ENCODE assay signal across 7 cellular contexts in the genomic region with DNA sequence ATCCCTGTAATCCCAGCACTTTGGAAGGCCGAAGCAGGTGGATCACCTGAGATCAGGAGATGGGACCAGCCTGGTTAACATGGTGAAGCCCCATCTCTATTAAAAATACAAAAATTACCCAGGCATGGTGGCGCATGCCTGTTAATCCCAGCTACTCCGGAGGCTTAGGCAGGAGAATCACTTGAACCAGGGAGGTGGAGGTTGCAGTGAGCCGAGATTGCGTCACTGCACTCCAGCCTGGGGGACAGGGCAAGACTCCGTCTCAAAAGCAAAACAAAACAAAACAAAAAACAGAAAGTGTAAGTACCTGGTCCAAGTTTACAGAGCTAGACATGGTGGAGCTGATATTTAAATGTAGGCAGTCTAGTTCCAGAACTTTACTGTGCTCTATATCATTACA.
A peak's percentile ranks its signal among the peaks of the same experiment; 100 is the strongest.
DNase-seq lines count a peak whose midpoint lies in the region; ATAC-seq, FAIRE-seq and TF ChIP-seq lines count a peak whose summit lies in the region.
"Not testable (repeated sequence)": the region's sequence is repeated elsewhere in the genome, so short reads cannot be mapped to it uniquely, and the experiment has no call there.

No MANE protein-coding gene starts in this region.

- intact Hi-C loops in CD8-positive, alpha-beta T cell (cut with DNase I, micrococcal nuclease) = loop anchor here in 1 of 2 experiments (10.0 kb wide), 1 partner anchor 153 kb away; no protein-coding TSS in a partner anchor
- intact Hi-C loops in activated CD4-positive, alpha-beta T cell treated with anti-CD3 and anti-CD28 coated beads for 36 hours (cut with DNase I, micrococcal nuclease); HepG2 (cut with micrococcal nuclease; ENCODE audit: unreplicated experiment): not testable (repeated sequence)

- H3K4me1 ChIP-seq in CD8-positive, alpha-beta T cell (ENCODE audit: insufficient read depth, low read length) = peaks cover 41% of the 10 kb centered on the region
- not testable (repeated sequence) for H3K4me1 ChIP-seq in HepG2 (ENCODE audit: insufficient read depth, low read length)

- H3K79me2 ChIP-seq in HepG2 (ENCODE audit: insufficient read depth, low read length) = peaks cover 53% of the 10 kb centered on the region

- H2AFZ ChIP-seq in HepG2 (ENCODE audit: low read length) = not testable (repeated sequence)

- H3K9ac ChIP-seq in HepG2 (ENCODE audit: insufficient read depth, low read depth, low read length) = not testable (repeated sequence)

- H3K27ac Mint-ChIP-seq in CD8-positive, alpha-beta T cell = peak overlapping the region; percentile 5
- peak overlapping the region; percentile 12 for H3K27ac Mint-ChIP-seq in activated CD4-positive, alpha-beta T cell treated with anti-CD3 and anti-CD28 coated beads for 36 hours
- peak overlapping the region; percentile 10 for H3K27ac Mint-ChIP-seq in activated T-cell treated with anti-CD3 and anti-CD28 coated beads, Interleukin-2, amount 50 U/mL, for 72 hours
- H3K27ac Mint-ChIP-seq in activated naive CD8-positive, alpha-beta T cell treated with anti-CD3 and anti-CD28 coated beads, Interleukin-2, amount 50 U/mL, for 24 hours = peak overlapping the region; percentile 67
- H3K27ac Mint-ChIP-seq in natural killer cell treated with Interleukin-12 subunit alpha and Interleukin-12 subunit beta and Interleukin-15 and Interleukin-18, amount 100 ng/mL, for 72 hours = peak overlapping the region; percentile 69 to 73

- not testable (repeated sequence) for H3K9me3 Mint-ChIP-seq in CD8-positive, alpha-beta T cell; activated CD4-positive, alpha-beta T cell treated with anti-CD3 and anti-CD28 coated beads for 36 hours (ENCODE audit: low read depth); activated T-cell treated with anti-CD3 and anti-CD28 coated beads, Interleukin-2, amount 50 U/mL, for 72 hours; activated naive CD8-positive, alpha-beta T cell treated with anti-CD3 and anti-CD28 coated beads, Interleukin-2, amount 50 U/mL, for 24 hours; natural killer cell treated with Interleukin-12 subunit alpha and Interleukin-12 subunit beta and Interleukin-15 and Interleukin-18, amount 100 ng/mL, for 72 hours

- not testable (repeated sequence) for TF ChIP-seq POLR2A in HepG2 (IDR thresholded peaks at IDR 0.05; ENCODE audit: insufficient read depth in 1 of 2, low read depth in 2 of 2, low read length in 2 of 2)

- not testable (repeated sequence) for H3K9me3 ChIP-seq in CD8-positive, alpha-beta T cell (ENCODE audit: low read length); KOPT-K1 (ENCODE audit: insufficient read depth, low read length, poor library complexity, severe bottlenecking); HepG2 (ENCODE audit: low read length)

- not testable (repeated sequence) for BruUV-seq in HepG2 (replicated peaks; lab: Mats Ljungman, UMichigan)

- not testable (repeated sequence) for DNase-seq in CD8-positive, alpha-beta T cell; activated CD4-positive, alpha-beta T cell treated with anti-CD3 and anti-CD28 coated beads for 36 hours; activated T-cell treated with anti-CD3 and anti-CD28 coated beads, Interleukin-2, amount 50 U/mL, for 72 hours; activated naive CD8-positive, alpha-beta T cell treated with anti-CD3 and anti-CD28 coated beads, Interleukin-2, amount 50 U/mL, for 24 hours; HepG2 (ENCODE audit: low spot score); natural killer cell treated with Interleukin-12 subunit alpha and Interleukin-12 subunit beta and Interleukin-15 and Interleukin-18, amount 100 ng/mL, for 72 hours (ENCODE audit: low spot score)

- CTCF ChIA-PET in CD8-positive, alpha-beta T cell (lab: Charles Lee) = interaction anchor here (1.0 to 4.8 kb wide), 7 partner anchors 18 to 159 kb away, joined by 3 to 26 read pairs (median 4); no protein-coding TSS in a partner anchor
- CTCF ChIA-PET in activated CD4-positive, alpha-beta T cell treated with anti-CD3 and anti-CD28 coated beads for 36 hours (lab: Charles Lee) = interaction anchor here (1.0 to 3.4 kb wide), 13 partner anchors 9 to 158 kb away, joined by 3 to 41 read pairs (median 4); a partner anchor contains a TSS
- CTCF ChIA-PET in HepG2 (lab: Yijun Ruan, JAX; ENCODE audit: low intra/inter-chr PET ratio, low total read pairs) = not testable (repeated sequence)

- in situ Hi-C loops in HepG2 (cut with HindIII; ENCODE audit: extremely low pct_ligation_motif_present, low pct_unique_long_range_greater_than_20kb) = loop anchor here (10.0 kb wide), 1 partner anchor 67 kb away; a partner anchor contains a TSS

- H3K27ac ChIP-seq in CD8-positive, alpha-beta T cell (ENCODE audit: low read depth, low read length); HepG2 (ENCODE audit: extremely low read length, insufficient read depth, low read length): not testable (repeated sequence)
- peak overlapping the region; percentile 16 for H3K27ac ChIP-seq in KOPT-K1 (ENCODE audit: low read depth, low read length, poor library complexity, severe bottlenecking)

- POLR2A ChIA-PET in CD8-positive, alpha-beta T cell (lab: Charles Lee); activated CD4-positive, alpha-beta T cell treated with anti-CD3 and anti-CD28 coated beads for 36 hours (lab: Charles Lee); HepG2 (lab: Yijun Ruan, JAX): not testable (repeated sequence)

- H3K27me3 ChIP-seq in CD8-positive, alpha-beta T cell (ENCODE audit: insufficient read depth, low read length); HepG2 (ENCODE audit: control insufficient read depth in 1 of 2, insufficient read depth in 2 of 2, low read length in 2 of 2): not testable (repeated sequence)

- TF ChIP-seq CTCF in CD8-positive, alpha-beta T cell (IDR thresholded peaks at IDR 0.05); HepG2 (CRISPR knock-in tag; IDR thresholded peaks at IDR 0.05): not testable (repeated sequence)

- not testable (repeated sequence) for ATAC-seq in CD8-positive, alpha-beta T cell; activated CD4-positive, alpha-beta T cell treated with anti-CD3 and anti-CD28 coated beads for 36 hours; activated T-cell treated with anti-CD3 and anti-CD28 coated beads, Interleukin-2, amount 50 U/mL, for 72 hours (replicated peaks in 1 of 2); activated naive CD8-positive, alpha-beta T cell treated with anti-CD3 and anti-CD28 coated beads, Interleukin-2, amount 50 U/mL, for 24 hours; HepG2; natural killer cell treated with Interleukin-12 subunit alpha and Interleukin-12 subunit beta and Interleukin-15 and Interleukin-18, amount 100 ng/mL, for 72 hours

- not testable (repeated sequence) for TF ChIP-seq EP300 in HepG2 (IDR thresholded peaks at IDR 0.05; ENCODE audit: low read depth in 2 of 2, low read length in 2 of 2); HepG2 (CRISPR knock-in tag; IDR thresholded peaks at IDR 0.05; ENCODE audit: borderline replicate concordance)

- TF ChIP-seq RAD21 in HepG2 (CRISPR knock-in tag; IDR thresholded peaks at IDR 0.05) = not testable (repeated sequence)

- not testable (repeated sequence) for H3K27me3 Mint-ChIP-seq in CD8-positive, alpha-beta T cell (ENCODE audit: low read depth); activated CD4-positive, alpha-beta T cell treated with anti-CD3 and anti-CD28 coated beads for 36 hours; activated T-cell treated with anti-CD3 and anti-CD28 coated beads, Interleukin-2, amount 50 U/mL, for 72 hours (ENCODE audit: low read depth); activated naive CD8-positive, alpha-beta T cell treated with anti-CD3 and anti-CD28 coated beads, Interleukin-2, amount 50 U/mL, for 24 hours; natural killer cell treated with Interleukin-12 subunit alpha and Interleukin-12 subunit beta and Interleukin-15 and Interleukin-18, amount 100 ng/mL, for 72 hours

- peaks cover 27% of the 10 kb centered on the region for H3K36me3 Mint-ChIP-seq in CD8-positive, alpha-beta T cell
- H3K36me3 Mint-ChIP-seq in activated CD4-positive, alpha-beta T cell treated with anti-CD3 and anti-CD28 coated beads for 36 hours (ENCODE audit: low read depth); activated T-cell treated with anti-CD3 and anti-CD28 coated beads, Interleukin-2, amount 50 U/mL, for 72 hours (ENCODE audit: insufficient read depth in 2 of 2); natural killer cell treated with Interleukin-12 subunit alpha and Interleukin-12 subunit beta and Interleukin-15 and Interleukin-18, amount 100 ng/mL, for 72 hours: not testable (repeated sequence)
- peaks cover 14% of the 10 kb centered on the region for H3K36me3 Mint-ChIP-seq in activated naive CD8-positive, alpha-beta T cell treated with anti-CD3 and anti-CD28 coated beads, Interleukin-2, amount 50 U/mL, for 24 hours (ENCODE audit: low read depth)

- not testable (repeated sequence) for H4K20me1 ChIP-seq in HepG2 (ENCODE audit: insufficient read depth, low read length)

- H3K36me3 ChIP-seq in CD8-positive, alpha-beta T cell (ENCODE audit: insufficient read depth, low read length) = not testable (repeated sequence)
- H3K36me3 ChIP-seq in KOPT-K1 (ENCODE audit: insufficient read depth, low read length) (peaks cover 24% of the 10 kb centered on the region), HepG2 (replicated peaks in 1 of 2; ENCODE audit: control insufficient read depth in 1 of 2, insufficient read depth in 2 of 2, low read length in 2 of 2) (peaks cover 6 to 20% of the 10 kb centered on the region in 2 experiments; a peak in 4 of 5 replicates)

- not testable (repeated sequence) for H3K4me3 Mint-ChIP-seq in CD8-positive, alpha-beta T cell; activated CD4-positive, alpha-beta T cell treated with anti-CD3 and anti-CD28 coated beads for 36 hours; activated T-cell treated with anti-CD3 and anti-CD28 coated beads, Interleukin-2, amount 50 U/mL, for 72 hours; activated naive CD8-positive, alpha-beta T cell treated with anti-CD3 and anti-CD28 coated beads, Interleukin-2, amount 50 U/mL, for 24 hours
- H3K4me3 Mint-ChIP-seq in natural killer cell treated with Interleukin-12 subunit alpha and Interleukin-12 subunit beta and Interleukin-15 and Interleukin-18, amount 100 ng/mL, for 72 hours = peak overlapping the region; percentile 2

- not testable (repeated sequence) for FAIRE-seq in HepG2 (lab: Jason Lieb, UNC)

- H3K4me2 ChIP-seq in HepG2 (ENCODE audit: low read depth, low read length) = not testable (repeated sequence)

- H3K4me1 Mint-ChIP-seq in CD8-positive, alpha-beta T cell (ENCODE audit: low read depth) = peaks cover 60% of the 10 kb centered on the region
- peaks cover 52% of the 10 kb centered on the region for H3K4me1 Mint-ChIP-seq in activated CD4-positive, alpha-beta T cell treated with anti-CD3 and anti-CD28 coated beads for 36 hours
- H3K4me1 Mint-ChIP-seq in activated T-cell treated with anti-CD3 and anti-CD28 coated beads, Interleukin-2, amount 50 U/mL, for 72 hours (ENCODE audit: low read depth) = peaks cover 45% of the 10 kb centered on the region
- H3K4me1 Mint-ChIP-seq in activated naive CD8-positive, alpha-beta T cell treated with anti-CD3 and anti-CD28 coated beads, Interleukin-2, amount 50 U/mL, for 24 hours = peaks cover 54% of the 10 kb centered on the region
- H3K4me1 Mint-ChIP-seq in natural killer cell treated with Interleukin-12 subunit alpha and Interleukin-12 subunit beta and Interleukin-15 and Interleukin-18, amount 100 ng/mL, for 72 hours (ENCODE audit: low read depth in 2 of 2) = peaks cover 28 to 43% of the 10 kb centered on the region in 2 donors

- not testable (repeated sequence) for H3K4me3 ChIP-seq in CD8-positive, alpha-beta T cell (ENCODE audit: low read depth, low read length); HepG2 (replicated peaks in 1 of 3; ENCODE audit: insufficient read depth in 1 of 3, low read depth in 2 of 3, low read length in 3 of 3)

- WGBS in HepG2 (ENCODE audit: low lambda C conversion rate) = 94% methylated on average over 6 of the region's 6 CpGs

Comparison
In these comparisons a context has a peak if more than half of its experiments do, and no peak if none do; other contexts are left out.
1. H3K27ac Mint-ChIP-seq: peak in every context shown above with its lines; median percentile 71 in natural killer cell treated with Interleukin-12 subunit alpha and Interleukin-12 subunit beta and Interleukin-15 and Interleukin-18, amount 100 ng/mL, for 72 hours; 67 in activated naive CD8-positive, alpha-beta T cell treated with anti-CD3 and anti-CD28 coated beads, Interleukin-2, amount 50 U/mL, for 24 hours; 12 in activated CD4-positive, alpha-beta T cell treated with anti-CD3 and anti-CD28 coated beads for 36 hours; 10 in activated T-cell treated with anti-CD3 and anti-CD28 coated beads, Interleukin-2, amount 50 U/mL, for 72 hours; 5 in CD8-positive, alpha-beta T cell.